Comparison of ENCODE assay signal across 1 cellular context in genomic region chr2:237572021-237572741, GRCh38.
TF ChIP-seq lines count a peak whose summit lies in the region.

No MANE protein-coding gene starts in this region.

TF ChIP-seq in HepG2, 621 proteins besides CTCF, POLR2A, EP300 and RAD21 (continued from another document and continues in another):
- TF ChIP-seq, protein P1, sequence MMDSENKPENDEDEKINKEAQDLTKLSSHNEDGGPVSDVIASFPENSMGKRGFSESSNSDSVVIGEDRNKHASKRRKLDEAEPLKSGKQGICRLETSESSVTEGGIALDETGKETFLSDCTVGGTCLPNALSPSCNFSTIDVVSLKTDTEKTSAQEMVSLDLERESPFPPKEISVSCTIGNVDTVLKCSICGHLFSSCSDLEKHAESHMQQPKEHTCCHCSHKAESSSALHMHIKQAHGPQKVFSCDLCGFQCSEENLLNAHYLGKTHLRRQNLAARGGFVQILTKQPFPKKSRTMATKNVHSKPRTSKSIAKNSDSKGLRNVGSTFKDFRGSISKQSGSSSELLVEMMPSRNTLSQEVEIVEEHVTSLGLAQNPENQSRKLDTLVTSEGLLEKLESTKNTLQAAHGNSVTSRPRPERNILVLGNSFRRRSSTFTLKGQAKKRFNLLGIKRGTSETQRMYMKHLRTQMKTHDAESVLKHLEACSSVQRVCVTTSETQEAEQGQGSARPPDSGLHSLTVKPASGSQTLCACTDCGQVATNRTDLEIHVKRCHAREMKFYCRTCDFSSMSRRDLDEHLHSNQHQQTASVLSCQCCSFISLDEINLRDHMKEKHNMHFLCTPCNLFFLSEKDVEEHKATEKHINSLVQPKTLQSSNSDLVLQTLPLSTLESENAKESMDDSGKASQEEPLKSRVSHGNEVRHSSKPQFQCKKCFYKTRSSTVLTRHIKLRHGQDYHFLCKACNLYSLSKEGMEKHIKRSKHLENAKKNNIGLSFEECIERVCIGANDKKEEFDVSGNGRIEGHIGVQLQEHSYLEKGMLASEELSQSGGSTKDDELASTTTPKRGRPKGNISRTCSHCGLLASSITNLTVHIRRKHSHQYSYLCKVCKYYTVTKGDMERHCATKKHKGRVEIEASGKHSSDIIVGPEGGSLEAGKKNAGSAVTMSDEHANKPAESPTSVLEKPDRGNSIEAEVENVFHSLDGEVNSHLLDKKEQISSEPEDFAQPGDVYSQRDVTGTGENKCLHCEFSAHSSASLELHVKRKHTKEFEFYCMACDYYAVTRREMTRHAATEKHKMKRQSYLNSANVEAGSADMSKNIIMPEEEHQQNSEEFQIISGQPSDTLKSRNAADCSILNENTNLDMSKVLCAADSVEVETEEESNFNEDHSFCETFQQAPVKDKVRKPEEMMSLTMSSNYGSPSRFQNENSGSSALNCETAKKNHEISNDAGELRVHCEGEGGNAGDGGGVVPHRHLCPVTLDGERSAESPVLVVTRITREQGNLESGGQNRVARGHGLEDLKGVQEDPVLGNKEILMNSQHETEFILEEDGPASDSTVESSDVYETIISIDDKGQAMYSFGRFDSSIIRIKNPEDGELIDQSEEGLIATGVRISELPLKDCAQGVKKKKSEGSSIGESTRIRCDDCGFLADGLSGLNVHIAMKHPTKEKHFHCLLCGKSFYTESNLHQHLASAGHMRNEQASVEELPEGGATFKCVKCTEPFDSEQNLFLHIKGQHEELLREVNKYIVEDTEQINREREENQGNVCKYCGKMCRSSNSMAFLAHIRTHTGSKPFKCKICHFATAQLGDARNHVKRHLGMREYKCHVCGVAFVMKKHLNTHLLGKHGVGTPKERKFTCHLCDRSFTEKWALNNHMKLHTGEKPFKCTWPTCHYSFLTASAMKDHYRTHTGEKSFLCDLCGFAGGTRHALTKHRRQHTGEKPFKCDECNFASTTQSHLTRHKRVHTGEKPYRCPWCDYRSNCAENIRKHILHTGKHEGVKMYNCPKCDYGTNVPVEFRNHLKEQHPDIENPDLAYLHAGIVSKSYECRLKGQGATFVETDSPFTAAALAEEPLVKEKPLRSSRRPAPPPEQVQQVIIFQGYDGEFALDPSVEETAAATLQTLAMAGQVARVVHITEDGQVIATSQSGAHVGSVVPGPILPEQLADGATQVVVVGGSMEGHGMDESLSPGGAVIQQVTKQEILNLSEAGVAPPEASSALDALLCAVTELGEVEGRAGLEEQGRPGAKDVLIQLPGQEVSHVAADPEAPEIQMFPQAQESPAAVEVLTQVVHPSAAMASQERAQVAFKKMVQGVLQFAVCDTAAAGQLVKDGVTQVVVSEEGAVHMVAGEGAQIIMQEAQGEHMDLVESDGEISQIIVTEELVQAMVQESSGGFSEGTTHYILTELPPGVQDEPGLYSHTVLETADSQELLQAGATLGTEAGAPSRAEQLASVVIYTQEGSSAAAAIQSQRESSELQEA (CRISPR knock-in tag; IDR thresholded peaks at IDR 0.05; ENCODE audit: not compliant biosample characterization), result peak; percentile 60
- TF ChIP-seq NR2F2 (IDR thresholded peaks at IDR 0.05; ENCODE audit: borderline replicate concordance, low read depth) (peak; percentile 18; the same call in 1 of the 2 replicates), MZF1 (CRISPR knock-in tag; IDR thresholded peaks at IDR 0.05; ENCODE audit: borderline replicate concordance) (peak; percentile 70; the same call in 1 of the 2 replicates), SATB2 (CRISPR knock-in tag; IDR thresholded peaks at IDR 0.05) (no peak), ZNF510 (CRISPR knock-in tag; IDR thresholded peaks at IDR 0.05; ENCODE audit: low read depth) (no peak), ATF6 (CRISPR knock-in tag; conservative IDR thresholded peaks at IDR 0.05) (peak; percentile 61; the same call in 1 of the 2 replicates), SUZ12 (IDR thresholded peaks at IDR 0.05; ENCODE audit: low read depth, low read length) (no peak), ZSCAN31 (CRISPR knock-in tag; IDR thresholded peaks at IDR 0.05; ENCODE audit: low read depth) (no peak), AHR (CRISPR knock-in tag; IDR thresholded peaks at IDR 0.05) (peak; percentile 88; the same call in 1 of the 2 replicates), ZNF337 (CRISPR knock-in tag; IDR thresholded peaks at IDR 0.05; ENCODE audit: borderline replicate concordance, low read depth) (no peak), ERF (CRISPR knock-in tag; IDR thresholded peaks at IDR 0.05) (peak; percentile 56; the same call in 1 of the 2 replicates), ELF1 (CRISPR knock-in tag; IDR thresholded peaks at IDR 0.05) (peak; percentile 44; the same call in 1 of the 2 replicates), HNRNPLL (IDR thresholded peaks at IDR 0.05; ENCODE audit: low read depth, low read length, poor library complexity, severe bottlenecking) (peak; percentile 35), ZBTB34 (CRISPR knock-in tag; IDR thresholded peaks at IDR 0.05) (peak; percentile 21; the same call in 1 of the 2 replicates), KDM4B (CRISPR knock-in tag; IDR thresholded peaks at IDR 0.05) (peak; percentile 62; the same call in 1 of the 2 replicates), YEATS2 (CRISPR knock-in tag; IDR thresholded peaks at IDR 0.05; ENCODE audit: borderline replicate concordance) (peak; percentile 55; the same call in 1 of the 2 replicates), ZBTB7A (CRISPR knock-in tag; IDR thresholded peaks at IDR 0.05) (0 out of 2 replicates have a peak, but pooled peaks have one; percentile 42), JARID2 (CRISPR knock-in tag; IDR thresholded peaks at IDR 0.05; ENCODE audit: insufficient replicate concordance) (peak; percentile 91), CENPBD1 (CRISPR knock-in tag; IDR thresholded peaks at IDR 0.05; ENCODE audit: borderline replicate concordance, low read depth) (no peak), ZMYM2 (CRISPR knock-in tag; IDR thresholded peaks at IDR 0.05) (no peak), YY1 (IDR thresholded peaks at IDR 0.05; ENCODE audit: insufficient read depth, insufficient replicate concordance, low read depth, low read length) (peak; percentile 73), ZNF263 (CRISPR knock-in tag; IDR thresholded peaks at IDR 0.05) (peak; percentile 75), TBX2 (CRISPR knock-in tag; IDR thresholded peaks at IDR 0.05; ENCODE audit: borderline replicate concordance) (no peak), PHF8 (CRISPR knock-in tag; IDR thresholded peaks at IDR 0.05) (peak; percentile 28; the same call in 1 of the 2 replicates), MYNN (CRISPR knock-in tag; IDR thresholded peaks at IDR 0.05; ENCODE audit: low read depth) (no peak), PPARG (CRISPR knock-in tag; conservative IDR thresholded peaks at IDR 0.05) (0 out of 2 replicates have a peak, but pooled peaks have one; percentile 52), HMGA1 (CRISPR knock-in tag; conservative IDR thresholded peaks at IDR 0.05) (no peak), HNF4A (CRISPR knock-in tag; IDR thresholded peaks at IDR 0.05) (peak; percentile 47; the same call in 1 of the 2 replicates), ZNF121 (CRISPR knock-in tag; IDR thresholded peaks at IDR 0.05) (no peak), ATF7-NPFF (CRISPR knock-in tag; IDR thresholded peaks at IDR 0.05; ENCODE audit: low read depth) (no peak), ZNF740 (CRISPR knock-in tag; IDR thresholded peaks at IDR 0.05) (peak; percentile 33; the same call in 1 of the 2 replicates)
- TF ChIP-seq, protein P2, sequence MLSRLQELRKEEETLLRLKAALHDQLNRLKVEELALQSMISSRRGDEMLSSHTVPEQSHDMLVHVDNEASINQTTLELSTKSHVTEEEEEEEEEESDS (CRISPR knock-in tag; IDR thresholded peaks at IDR 0.05; ENCODE audit: borderline replicate concordance), result no peak
- TF ChIP-seq, protein P3, sequence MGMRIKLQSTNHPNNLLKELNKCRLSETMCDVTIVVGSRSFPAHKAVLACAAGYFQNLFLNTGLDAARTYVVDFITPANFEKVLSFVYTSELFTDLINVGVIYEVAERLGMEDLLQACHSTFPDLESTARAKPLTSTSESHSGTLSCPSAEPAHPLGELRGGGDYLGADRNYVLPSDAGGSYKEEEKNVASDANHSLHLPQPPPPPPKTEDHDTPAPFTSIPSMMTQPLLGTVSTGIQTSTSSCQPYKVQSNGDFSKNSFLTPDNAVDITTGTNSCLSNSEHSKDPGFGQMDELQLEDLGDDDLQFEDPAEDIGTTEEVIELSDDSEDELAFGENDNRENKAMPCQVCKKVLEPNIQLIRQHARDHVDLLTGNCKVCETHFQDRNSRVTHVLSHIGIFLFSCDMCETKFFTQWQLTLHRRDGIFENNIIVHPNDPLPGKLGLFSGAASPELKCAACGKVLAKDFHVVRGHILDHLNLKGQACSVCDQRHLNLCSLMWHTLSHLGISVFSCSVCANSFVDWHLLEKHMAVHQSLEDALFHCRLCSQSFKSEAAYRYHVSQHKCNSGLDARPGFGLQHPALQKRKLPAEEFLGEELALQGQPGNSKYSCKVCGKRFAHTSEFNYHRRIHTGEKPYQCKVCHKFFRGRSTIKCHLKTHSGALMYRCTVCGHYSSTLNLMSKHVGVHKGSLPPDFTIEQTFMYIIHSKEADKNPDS (CRISPR knock-in tag; IDR thresholded peaks at IDR 0.05), result no peak
- TF ChIP-seq, protein P4, sequence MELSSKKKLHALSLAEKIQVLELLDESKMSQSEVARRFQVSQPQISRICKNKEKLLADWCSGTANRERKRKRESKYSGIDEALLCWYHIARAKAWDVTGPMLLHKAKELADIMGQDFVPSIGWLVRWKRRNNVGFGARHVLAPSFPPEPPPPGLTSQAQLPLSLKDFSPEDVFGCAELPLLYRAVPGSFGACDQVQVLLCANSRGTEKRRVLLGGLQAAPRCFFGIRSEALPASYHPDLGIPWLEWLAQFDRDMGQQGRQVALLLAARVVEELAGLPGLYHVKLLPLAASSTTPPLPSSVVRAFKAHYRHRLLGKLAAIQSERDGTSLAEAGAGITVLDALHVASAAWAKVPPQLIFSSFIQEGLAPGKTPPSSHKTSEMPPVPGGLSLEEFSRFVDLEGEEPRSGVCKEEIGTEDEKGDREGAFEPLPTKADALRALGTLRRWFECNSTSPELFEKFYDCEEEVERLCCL (CRISPR knock-in tag; IDR thresholded peaks at IDR 0.05; ENCODE audit: borderline replicate concordance), result no peak; the same call in 1 of the 2 replicates
- TF ChIP-seq, protein P5, sequence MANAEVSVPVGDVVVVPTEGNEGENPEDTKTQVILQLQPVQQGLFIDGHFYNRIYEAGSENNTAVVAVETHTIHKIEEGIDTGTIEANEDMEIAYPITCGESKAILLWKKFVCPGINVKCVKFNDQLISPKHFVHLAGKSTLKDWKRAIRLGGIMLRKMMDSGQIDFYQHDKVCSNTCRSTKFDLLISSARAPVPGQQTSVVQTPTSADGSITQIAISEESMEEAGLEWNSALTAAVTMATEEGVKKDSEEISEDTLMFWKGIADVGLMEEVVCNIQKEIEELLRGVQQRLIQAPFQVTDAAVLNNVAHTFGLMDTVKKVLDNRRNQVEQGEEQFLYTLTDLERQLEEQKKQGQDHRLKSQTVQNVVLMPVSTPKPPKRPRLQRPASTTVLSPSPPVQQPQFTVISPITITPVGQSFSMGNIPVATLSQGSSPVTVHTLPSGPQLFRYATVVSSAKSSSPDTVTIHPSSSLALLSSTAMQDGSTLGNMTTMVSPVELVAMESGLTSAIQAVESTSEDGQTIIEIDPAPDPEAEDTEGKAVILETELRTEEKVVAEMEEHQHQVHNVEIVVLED (CRISPR knock-in tag; IDR thresholded peaks at IDR 0.05; ENCODE audit: borderline replicate concordance), result no peak
- TF ChIP-seq, protein P6, sequence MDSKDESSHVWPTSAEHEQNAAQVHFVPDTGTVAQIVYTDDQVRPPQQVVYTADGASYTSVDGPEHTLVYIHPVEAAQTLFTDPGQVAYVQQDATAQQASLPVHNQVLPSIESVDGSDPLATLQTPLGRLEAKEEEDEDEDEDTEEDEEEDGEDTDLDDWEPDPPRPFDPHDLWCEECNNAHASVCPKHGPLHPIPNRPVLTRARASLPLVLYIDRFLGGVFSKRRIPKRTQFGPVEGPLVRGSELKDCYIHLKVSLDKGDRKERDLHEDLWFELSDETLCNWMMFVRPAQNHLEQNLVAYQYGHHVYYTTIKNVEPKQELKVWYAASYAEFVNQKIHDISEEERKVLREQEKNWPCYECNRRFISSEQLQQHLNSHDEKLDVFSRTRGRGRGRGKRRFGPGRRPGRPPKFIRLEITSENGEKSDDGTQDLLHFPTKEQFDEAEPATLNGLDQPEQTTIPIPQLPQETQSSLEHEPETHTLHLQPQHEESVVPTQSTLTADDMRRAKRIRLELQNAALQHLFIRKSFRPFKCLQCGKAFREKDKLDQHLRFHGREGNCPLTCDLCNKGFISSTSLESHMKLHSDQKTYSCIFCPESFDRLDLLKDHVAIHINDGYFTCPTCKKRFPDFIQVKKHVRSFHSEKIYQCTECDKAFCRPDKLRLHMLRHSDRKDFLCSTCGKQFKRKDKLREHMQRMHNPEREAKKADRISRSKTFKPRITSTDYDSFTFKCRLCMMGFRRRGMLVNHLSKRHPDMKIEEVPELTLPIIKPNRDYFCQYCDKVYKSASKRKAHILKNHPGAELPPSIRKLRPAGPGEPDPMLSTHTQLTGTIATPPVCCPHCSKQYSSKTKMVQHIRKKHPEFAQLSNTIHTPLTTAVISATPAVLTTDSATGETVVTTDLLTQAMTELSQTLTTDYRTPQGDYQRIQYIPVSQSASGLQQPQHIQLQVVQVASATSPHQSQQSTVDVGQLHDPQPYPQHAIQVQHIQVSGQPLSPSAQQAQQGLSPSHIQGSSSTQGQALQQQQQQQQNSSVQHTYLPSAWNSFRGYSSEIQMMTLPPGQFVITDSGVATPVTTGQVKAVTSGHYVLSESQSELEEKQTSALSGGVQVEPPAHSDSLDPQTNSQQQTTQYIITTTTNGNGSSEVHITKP (CRISPR knock-in tag; IDR thresholded peaks at IDR 0.05; ENCODE audit: low read depth), result no peak
